In genomic region chr3:120081719-120082118, GRCh38 we compare ENCODE assay signal across 21 cellular contexts. TPM values are rescaled to one million over a fixed set of nuclear protein-coding genes. Genes with fewer than 3 reads are reported as not detected.
DNase-seq lines count a peak whose midpoint lies in the region; ATAC-seq and TF ChIP-seq lines count a peak whose summit lies in the region.
"Had no signal": no experiment of that assay in that cellular context is flagged by ENCODE, and none has a peak within 500 bp of the region (broad histone marks: within the 10 kb centered on the region; RNA-seq: fewer than 3 reads in every experiment).

No MANE protein-coding gene starts in this region.

- intact Hi-C loops in CD4-positive, alpha-beta T cell (cut with DNase I, micrococcal nuclease), result loop anchor here in 1 of 2 experiments (2.0 to 10.0 kb wide), 2 partner anchors 47 to 787 kb away; partner anchors contain the start of gene ARHGAP31
- intact Hi-C loops in left colon (cut with DNase I, micrococcal nuclease), result no loop called here
- intact Hi-C loops in prostate gland (cut with DNase I), result no loop called here

- H3K4me3 ChIP-seq in Loucy (ENCODE audit: low read length, poor library complexity, severe bottlenecking), result peak overlapping the region; percentile 37
- H3K4me3 ChIP-seq in prostate gland, result no peak overlapping the region
- H3K4me3 ChIP-seq: Peyer's patch, spleen had no signal

- POLR2A ChIA-PET in CD4-positive, alpha-beta T cell (lab: Charles Lee), result interaction anchor here (1.6 to 5.1 kb wide), 2 partner anchors 9 to 13 kb away, joined by 6 to 32 read pairs; partner anchors contain the start of gene GSK3B

- no peak overlapping the region for H3K27ac ChIP-seq in CD4-positive, alpha-beta T cell (ENCODE audit: low read depth, low read length)
- H3K27ac ChIP-seq in prostate gland, result no peak overlapping the region
- H3K27ac ChIP-seq: Peyer's patch, spleen, WERI-Rb-1 had no signal

- no peaks in the 10 kb centered on the region for H3K9me3 ChIP-seq in CD4-positive, alpha-beta T cell (ENCODE audit: control insufficient read depth, low read length)
- no peaks in the 10 kb centered on the region for H3K9me3 ChIP-seq in Loucy (ENCODE audit: insufficient read depth, low read depth, low read length)
- no peaks in the 10 kb centered on the region for H3K9me3 ChIP-seq in prostate gland
- H3K9me3 ChIP-seq: Peyer's patch, spleen had no signal

- no peaks in the 10 kb centered on the region for H3K9me3 Mint-ChIP-seq in CD4-positive, alpha-beta T cell
- H3K9me3 Mint-ChIP-seq: activated naive CD4-positive, alpha-beta T cell treated with anti-CD3 and anti-CD28 coated beads, Interleukin-2, amount 10 ng/mL, durations not matched to agents 7 days and 5 days; endodermal cell had no signal

- H3K36me3 ChIP-seq in Loucy (ENCODE audit: insufficient read depth, low read length) (no peaks in the 10 kb centered on the region), prostate gland (no peaks in the 10 kb centered on the region)
- H3K36me3 ChIP-seq: Peyer's patch, spleen, WERI-Rb-1 had no signal

- peak overlapping the region; percentile 21 for H3K27ac Mint-ChIP-seq in CD4-positive, alpha-beta T cell
- H3K27ac Mint-ChIP-seq: activated naive CD4-positive, alpha-beta T cell treated with anti-CD3 and anti-CD28 coated beads, Interleukin-2, amount 10 ng/mL, durations not matched to agents 7 days and 5 days; brain; endodermal cell had no signal

- H3K9me2 ChIP-seq in Loucy (replicated peaks; ENCODE audit: low read depth, low read length), result no peaks in the 10 kb centered on the region

- CTCF ChIA-PET in CD4-positive, alpha-beta T cell (lab: Charles Lee), result interaction anchor here (0.6 to 1.1 kb wide), 2 partner anchors 8 to 39 kb away, joined by 3 to 8 read pairs; no protein-coding TSS in a partner anchor

- WGBS in prostate gland, result 89% methylated on average over 3 of the region's 3 CpGs

- no peak for TF ChIP-seq CTCF in CD4-positive, alpha-beta T cell (IDR thresholded peaks at IDR 0.05)
- TF ChIP-seq CTCF in Loucy (conservative IDR thresholded peaks at IDR 0.05; ENCODE audit: low read length), result no peak
- no peak for TF ChIP-seq CTCF in prostate gland (IDR thresholded peaks at IDR 0.05)

- H3K4me1 ChIP-seq in Loucy (ENCODE audit: insufficient read depth, low read length, poor library complexity, severe bottlenecking) (peaks cover 50% of the 10 kb centered on the region), prostate gland (replicated peaks) (no peaks in the 10 kb centered on the region)

- no peak overlapping the region for H3K9ac ChIP-seq in Loucy (ENCODE audit: low read depth, low read length, poor library complexity, severe bottlenecking)

- H3K36me3 Mint-ChIP-seq in CD4-positive, alpha-beta T cell (ENCODE audit: low read depth), result peaks cover 23% of the 10 kb centered on the region

- peak overlapping the region; percentile 46 for H3K4me2 ChIP-seq in Loucy (ENCODE audit: low read depth, low read length, poor library complexity, severe bottlenecking)

- TF ChIP-seq POLR2A in prostate gland (IDR thresholded peaks at IDR 0.05), result no peak

- no peak for ATAC-seq in CD4-positive, alpha-beta T cell (ENCODE audit: poor library complexity)
- peak; percentile 80 for ATAC-seq in GM18907 (IDR thresholded peaks at IDR 0.05; ENCODE audit: unreplicated experiment)
- peak; percentile 72 for ATAC-seq in HG02642 (IDR thresholded peaks at IDR 0.05; ENCODE audit: poor library complexity, unreplicated experiment)
- no peak for ATAC-seq in left colon
- ATAC-seq: left ventricle myocardium superior had no signal

- H3K79me2 ChIP-seq in Loucy (ENCODE audit: insufficient read depth, low read length), result peaks cover 100% of the 10 kb centered on the region

- H3K27me3 ChIP-seq in CD4-positive, alpha-beta T cell (ENCODE audit: control insufficient read depth, insufficient read depth, low read length), result no peaks in the 10 kb centered on the region
- H3K27me3 ChIP-seq in Loucy (ENCODE audit: insufficient read depth, low read length, poor library complexity, severe bottlenecking) (no peaks in the 10 kb centered on the region), prostate gland (replicated peaks; ENCODE audit: insufficient read depth) (no peaks in the 10 kb centered on the region)
- H3K27me3 ChIP-seq: Peyer's patch, spleen had no signal

- no peak overlapping the region for H3K4me3 Mint-ChIP-seq in CD4-positive, alpha-beta T cell
- H3K4me3 Mint-ChIP-seq: activated naive CD4-positive, alpha-beta T cell treated with anti-CD3 and anti-CD28 coated beads, Interleukin-2, amount 10 ng/mL, durations not matched to agents 7 days and 5 days; brain; CD14-positive monocyte; endodermal cell had no signal

- no peak for DNase-seq in CD4-positive, alpha-beta T cell
- no peak for DNase-seq in stimulated activated naive CD4-positive, alpha-beta T cell treated with Interleukin-2 at 50 U/mL for 16 hours (lab: John Stamatoyannopoulos, UW)
- DNase-seq in left colon (no peak), NCI-H446 treated with DMSO at 0.1 percent for 48 hours (lab: John Stamatoyannopoulos, UW) (no peak), prostate gland (ENCODE audit: low spot score) (no peak)
- DNase-seq: activated naive CD4-positive, alpha-beta T cell treated with anti-CD3 and anti-CD28 coated beads, Interleukin-2, amount 10 ng/mL, durations not matched to agents 7 days and 5 days; activated T-cell treated with anti-CD3 and anti-CD28 coated beads for 4 hours; endodermal cell; glutamatergic neuron; left ventricle myocardium superior; NCI-H1694 treated with DMSO at 0.1 percent for 48 hours; NCI-H345; Peyer's patch; spleen; T-helper 2 cell; WERI-Rb-1 had no signal

- H3K27me3 Mint-ChIP-seq in CD4-positive, alpha-beta T cell, result no peaks in the 10 kb centered on the region
- H3K27me3 Mint-ChIP-seq: activated naive CD4-positive, alpha-beta T cell treated with anti-CD3 and anti-CD28 coated beads, Interleukin-2, amount 10 ng/mL, durations not matched to agents 7 days and 5 days; brain had no signal

- H3F3A ChIP-seq in Loucy (ENCODE audit: low read depth), result no peaks in the 10 kb centered on the region

- H4K20me1 ChIP-seq in Loucy (ENCODE audit: insufficient read depth, low read length, poor library complexity, severe bottlenecking), result peaks cover 98% of the 10 kb centered on the region

- H2AFZ ChIP-seq in Loucy (ENCODE audit: low read length), result no peak overlapping the region

- peaks cover 80% of the 10 kb centered on the region for H3K4me1 Mint-ChIP-seq in CD4-positive, alpha-beta T cell (ENCODE audit: low read depth)

RNA-seq across cellular contexts. Expression of gene GSK3B, which starts 12.5 kb away (rescaled TPM):
- 10 to 100 TPM; 27.9 to 29.1 TPM for total RNA-seq in CD4-positive, alpha-beta T cell
- total RNA-seq in left colon (10 to 100 TPM; 39.3 to 47.5 TPM), prostate gland (10 to 100 TPM; 36.7 to 47.9 TPM)

Comparison
In these comparisons a context has a peak if more than half of its experiments do, and no peak if none do; other contexts are left out.
1. ATAC-seq: peak in GM18907 (single experiment) and HG02642 (single experiment); none in CD4-positive, alpha-beta T cell (single experiment) and left colon (single experiment).